11 cellular contexts compared by ENCODE assay signal in the genomic region with DNA sequence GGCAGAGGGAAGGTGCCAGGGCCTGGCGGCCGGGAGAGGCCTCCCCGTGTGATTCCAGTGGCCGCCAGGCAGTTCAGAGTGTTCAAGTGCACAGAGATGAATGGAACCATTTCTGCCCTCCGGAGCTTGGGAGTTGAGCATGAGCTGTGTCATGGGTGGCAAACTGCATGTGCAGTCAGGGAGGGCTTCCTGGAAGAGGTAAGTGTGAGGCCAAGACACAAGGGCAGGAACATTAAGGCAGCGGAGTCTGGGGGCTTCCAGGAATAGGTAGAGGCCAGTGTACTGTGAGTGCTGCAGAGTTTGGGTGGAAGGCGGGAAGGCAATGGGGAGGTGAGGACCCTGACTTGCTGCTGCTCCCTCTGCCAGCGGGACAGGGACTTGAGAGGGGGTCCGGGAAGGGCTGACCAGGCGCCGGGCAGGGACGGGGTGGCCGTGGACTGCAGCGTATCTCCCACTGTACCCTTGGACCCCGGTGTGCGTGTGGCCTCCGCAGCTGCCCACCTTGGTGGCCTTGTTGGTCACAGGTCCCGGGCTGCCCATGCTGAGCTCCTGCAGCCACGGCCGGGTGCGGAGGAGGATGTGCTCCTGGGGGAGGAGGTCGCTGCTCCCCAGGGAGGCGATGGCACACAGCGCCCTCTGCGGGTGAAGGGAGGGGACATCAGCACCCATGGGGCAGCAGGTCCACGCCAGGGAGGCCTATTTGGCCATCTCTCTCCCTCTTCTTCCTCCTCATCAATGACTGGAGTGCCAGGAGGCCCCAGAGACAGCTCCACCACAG. TPM values are rescaled to one million over a fixed set of nuclear protein-coding genes. Genes with fewer than 3 reads are reported as not detected.
A peak's percentile ranks its signal among the peaks of the same experiment; 100 is the strongest.
DNase-seq lines count a peak whose midpoint lies in the region; ATAC-seq and TF ChIP-seq lines count a peak whose summit lies in the region.
"Had no signal": no experiment of that assay in that cellular context is flagged by ENCODE, and none has a peak within 500 bp of the region (broad histone marks: within the 10 kb centered on the region; RNA-seq: fewer than 3 reads in every experiment).

No MANE protein-coding gene starts in this region.

- H3K9me3 ChIP-seq in neural progenitor cell (ENCODE audit: low read depth) (no peaks in the 10 kb centered on the region), thyroid gland (no peaks in the 10 kb centered on the region)

- H2AFZ ChIP-seq in neural progenitor cell (replicated peaks): no peak overlapping the region

- H3K27ac Mint-ChIP-seq in neural progenitor cell: no peak overlapping the region

- ATAC-seq in GM21576 (IDR thresholded peaks at IDR 0.05; ENCODE audit: unreplicated experiment) (no peak), GM19324 (IDR thresholded peaks at IDR 0.05; ENCODE audit: low FRiP score, unreplicated experiment) (no peak)

- WGBS in thyroid gland, 2 donors: 95 to 96% methylated on average over 13 to 21 of the region's 26 CpGs

- H3F3A ChIP-seq in neural progenitor cell (ENCODE audit: low read depth): no peaks in the 10 kb centered on the region

- DNase-seq in GM12864 (ENCODE audit: low read depth) (no peak), Kasumi-1 (lab: John Stamatoyannopoulos, UW) (peak; percentile 22 to 36), choroid plexus epithelial cell (ENCODE audit: low read depth) (no peak), neural progenitor cell (ENCODE audit: low spot score) (no peak), thyroid gland (no peak)
- no peak for DNase-seq in activated naive CD4-positive, alpha-beta T cell (lab: John Stamatoyannopoulos, UW)
- DNase-seq: midbrain; NCI-H1092 treated with DMSO at 0.1 percent for 48 hours; stimulated activated CD4-positive, alpha-beta T cell treated with anti-CD3 and anti-CD28 coated beads, Interleukin-4, amount 100 ng/mL, for 4 hours had no signal

- H3K4me3 Mint-ChIP-seq in neural progenitor cell: no peak overlapping the region

- H3K9me3 Mint-ChIP-seq in neural progenitor cell: peaks cover 10% of the 10 kb centered on the region

- TF ChIP-seq POLR2A in thyroid gland (IDR thresholded peaks at IDR 0.05): no peak

- H3K4me1 ChIP-seq in neural progenitor cell (no peaks in the 10 kb centered on the region), thyroid gland (no peaks in the 10 kb centered on the region)

- H3K79me2 ChIP-seq in neural progenitor cell (ENCODE audit: low read depth): no peaks in the 10 kb centered on the region

- H3K36me3 Mint-ChIP-seq in neural progenitor cell: peaks cover 11% of the 10 kb centered on the region

- H3K36me3 ChIP-seq in neural progenitor cell (no peaks in the 10 kb centered on the region), thyroid gland (peaks cover 13 to 30% of the 10 kb centered on the region in 2 donors)

- intact Hi-C loops in thyroid gland (cut with DNase I): no loop called here

- peaks cover 5% of the 10 kb centered on the region for H3K4me1 Mint-ChIP-seq in neural progenitor cell

- H3K4me3 ChIP-seq in GM12864 (ENCODE audit: low read depth, low read length): no peak overlapping the region
- no peak overlapping the region for H3K4me3 ChIP-seq in choroid plexus epithelial cell (ENCODE audit: low read depth, low read length)
- H3K4me3 ChIP-seq in neural progenitor cell: no peak overlapping the region
- H3K4me3 ChIP-seq in thyroid gland (replicated peaks in 1 of 3): no peak overlapping the region

- no peaks in the 10 kb centered on the region for H4K20me1 ChIP-seq in neural progenitor cell (ENCODE audit: low read depth)

- no peak overlapping the region for H3K4me2 ChIP-seq in neural progenitor cell

- peak; percentile 74 for TF ChIP-seq CTCF in GM12864 (IDR thresholded peaks at IDR 0.05; ENCODE audit: low read depth, low read length, missing control alignments)
- peak; percentile 51 for TF ChIP-seq CTCF in choroid plexus epithelial cell (conservative IDR thresholded peaks at IDR 0.05; ENCODE audit: low read depth, low read length)
- peak; percentile 37 for TF ChIP-seq CTCF in neural progenitor cell (IDR thresholded peaks at IDR 0.05)
- TF ChIP-seq CTCF in thyroid gland (IDR thresholded peaks at IDR 0.05): no peak

- H3K9ac ChIP-seq in neural progenitor cell: no peak overlapping the region

- H3K27me3 ChIP-seq in neural progenitor cell (no peaks in the 10 kb centered on the region), thyroid gland (no peaks in the 10 kb centered on the region)

- H3K27me3 Mint-ChIP-seq in neural progenitor cell (ENCODE audit: insufficient read depth, low read depth): peaks cover 9% of the 10 kb centered on the region

- H3K27ac ChIP-seq in neural progenitor cell: no peak overlapping the region
- no peak overlapping the region for H3K27ac ChIP-seq in thyroid gland

RNA-seq across cellular contexts. Expression of gene CEP131, which starts 7.5 kb away (rescaled TPM):
- 7.7 and 40.9 TPM in 2 replicates for total RNA-seq in neural progenitor cell (ENCODE audit: low replicate concordance)
- 10 to 100 TPM in 1 of 4 donors, 1 to 10 TPM in 3; 6.9 to 12.0 (median 8.6) TPM for total RNA-seq in thyroid gland

RNA-seq across cellular contexts. Expression of gene TEPSIN, which starts 8.6 kb away (rescaled TPM):
- 20.6 and 28.0 TPM in 2 replicates for total RNA-seq in neural progenitor cell (ENCODE audit: low replicate concordance)
- 10 to 100 TPM; 37.9 to 82.2 (median 64.9) TPM for total RNA-seq in thyroid gland

RNA-seq across cellular contexts. Expression of gene NDUFAF8, which starts 8.9 kb away (rescaled TPM):
- total RNA-seq in neural progenitor cell (ENCODE audit: low replicate concordance) (29.8 and 34.7 TPM in 2 replicates), thyroid gland (100 to 1,000 TPM in 1 of 4 donors, 10 to 100 TPM in 3; 17.0 to 107 (median 53.7) TPM)

Comparison
In these comparisons a context has a peak if more than half of its experiments do, and no peak if none do; other contexts are left out.
1. DNase-seq: peak in Kasumi-1 (2 of 2); none in GM12864 (single experiment), choroid plexus epithelial cell (single experiment), neural progenitor cell (single experiment), activated naive CD4-positive, alpha-beta T cell (0 of 4) and thyroid gland (0 of 2).
2. CTCF ChIP-seq: peak in GM12864 (single experiment), choroid plexus epithelial cell (single experiment) and neural progenitor cell (single experiment); none in thyroid gland (0 of 6).